ENCODE assay signal across 9 cellular contexts in the genomic region with DNA sequence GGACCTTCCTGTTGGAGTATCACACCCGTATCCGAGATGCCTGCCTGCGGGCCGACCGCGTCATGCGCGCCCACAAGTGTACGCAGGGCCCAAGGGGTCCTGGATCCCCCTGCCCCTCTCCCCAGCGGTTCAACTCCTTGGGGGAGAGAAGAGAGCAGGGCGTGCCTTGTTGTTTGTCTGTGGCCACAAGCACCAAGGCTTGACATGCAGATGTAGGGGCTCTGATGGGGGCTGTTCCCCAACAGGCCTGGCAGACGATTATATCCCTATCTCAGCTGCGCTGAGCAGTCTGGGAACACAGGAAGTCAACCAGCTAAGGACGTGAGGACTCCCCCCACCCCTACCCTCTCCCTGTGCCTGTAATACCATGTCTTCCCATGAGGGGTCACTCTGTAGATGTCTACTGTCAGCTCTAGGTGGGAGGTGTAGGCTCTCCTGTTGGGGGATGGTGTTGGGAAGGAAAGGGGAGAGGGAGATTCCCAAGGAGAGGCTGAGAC. TPM values are rescaled to one million over a fixed set of nuclear protein-coding genes. Genes with fewer than 3 reads are reported as not detected.
A peak's percentile ranks its signal among the peaks of the same experiment; 100 is the strongest.
DNase-seq lines count a peak whose midpoint lies in the region; ATAC-seq, FAIRE-seq and TF ChIP-seq lines count a peak whose summit lies in the region.
"Had no signal": no experiment of that assay in that cellular context is flagged by ENCODE, and none has a peak within 500 bp of the region (broad histone marks: within the 10 kb centered on the region; RNA-seq: fewer than 3 reads in every experiment).

No MANE protein-coding gene starts in this region.

- H3K9me3 ChIP-seq in Loucy (ENCODE audit: insufficient read depth, low read depth, low read length) = peaks cover 5% of the 10 kb centered on the region; the same call in 1 of the 2 replicates
- H3K9me3 ChIP-seq in GM12878 (replicated peaks; ENCODE audit: control insufficient read depth, insufficient read depth, low read length) = peaks cover 2% of the 10 kb centered on the region; the same call in 2 of the 3 replicates

- 76% methylated on average over 14 of the region's 14 CpGs for WGBS in GM12878 (ENCODE audit: insufficient coverage, insufficient replicate concordance, low lambda C conversion rate, missing lambda C conversion rate)

- RAD21 ChIA-PET in GM12878 (lab: Charles Lee; ENCODE audit: unreplicated experiment) = interaction anchor here (1.2 kb wide), 1 partner anchor 33 kb away, joined by 4 read pairs; no protein-coding TSS in a partner anchor

- H4K20me1 ChIP-seq in Loucy (ENCODE audit: insufficient read depth, low read length, poor library complexity, severe bottlenecking) (peaks cover 52% of the 10 kb centered on the region), GM12878 (ENCODE audit: control insufficient read depth, insufficient read depth) (peaks cover 17% of the 10 kb centered on the region)

- no peak overlapping the region for H3K27ac ChIP-seq in GM12878 (ENCODE audit: control insufficient read depth, insufficient read depth)
- H3K27ac ChIP-seq: tibial artery had no signal

- H3K27me3 Mint-ChIP-seq in nephron progenitor cell (ENCODE audit: low read depth, poor library complexity) = peaks cover 14% of the 10 kb centered on the region
- H3K27me3 Mint-ChIP-seq: naive B cell had no signal

- TF ChIP-seq EP300 in GM12878 (IDR thresholded peaks at IDR 0.05; ENCODE audit: borderline replicate concordance in 1 of 2, control insufficient read depth in 1 of 2, low read depth in 2 of 2, low read length in 2 of 2) = no peak

- H2AFZ ChIP-seq in Loucy (ENCODE audit: low read length) = no peak overlapping the region
- no peak overlapping the region for H2AFZ ChIP-seq in GM12878 (ENCODE audit: control insufficient read depth, low read depth, low read length)

- DNase-seq in GM12864 (ENCODE audit: low read depth) = no peak
- no peak for DNase-seq in GM12878 (ENCODE audit: low read depth, low spot score)
- no peak for DNase-seq in nephron progenitor cell
- DNase-seq in NK-92 treated with Interleukin-12 subunit alpha and Interleukin-12 subunit beta, amount 100 ng/mL, for 24 hours (lab: John Stamatoyannopoulos, UW) = no peak
- DNase-seq in NCI-H1436 treated with DMSO at 0.1 percent for 48 hours (lab: John Stamatoyannopoulos, UW) = no peak
- no peak for DNase-seq in DMS153 (lab: John Stamatoyannopoulos, UW)
- DNase-seq: naive B cell had no signal

- no peak overlapping the region for H3K4me3 ChIP-seq in GM12864 (ENCODE audit: low read depth, low read length)
- H3K4me3 ChIP-seq in Loucy (ENCODE audit: low read length, poor library complexity, severe bottlenecking) = no peak overlapping the region
- H3K4me3 ChIP-seq in GM12878 = no peak overlapping the region
- H3K4me3 ChIP-seq: tibial artery had no signal

- POLR2A ChIA-PET in GM12878 (lab: Charles Lee) = interaction anchor here (1.1 kb wide), 1 partner anchor 9 kb away, joined by 3 read pairs; a partner anchor contains a TSS

- H3K4me2 ChIP-seq in Loucy (ENCODE audit: low read depth, low read length, poor library complexity, severe bottlenecking) (no peak overlapping the region), GM12878 (ENCODE audit: control insufficient read depth, insufficient read depth) (no peak overlapping the region)

- H3K4me1 ChIP-seq in Loucy (ENCODE audit: insufficient read depth, low read length, poor library complexity, severe bottlenecking) (peaks cover 16% of the 10 kb centered on the region), GM12878 (ENCODE audit: control insufficient read depth, insufficient read depth, low read length) (peaks cover 8% of the 10 kb centered on the region)

- H3K36me3 ChIP-seq in Loucy (ENCODE audit: insufficient read depth, low read length) (peaks cover 56% of the 10 kb centered on the region; the same call in 1 of the 2 replicates), GM12878 (ENCODE audit: control insufficient read depth in 2 of 2, insufficient read depth in 2 of 2, low read length in 1 of 2) (peaks cover 31 to 40% of the 10 kb centered on the region in 2 experiments; a peak in 3 of 4 replicates)

- no peaks in the 10 kb centered on the region for H3K9me2 ChIP-seq in Loucy (replicated peaks; ENCODE audit: low read depth, low read length)

- intact Hi-C loops in GM12878 (cut with micrococcal nuclease; ENCODE audit: unreplicated experiment) = no loop called here

- peak; percentile 70 for TF ChIP-seq CTCF in GM12864 (IDR thresholded peaks at IDR 0.05; ENCODE audit: low read depth, low read length, missing control alignments)
- peak; percentile 64 for TF ChIP-seq CTCF in Loucy (conservative IDR thresholded peaks at IDR 0.05; ENCODE audit: low read length)
- TF ChIP-seq CTCF in GM12878 (IDR thresholded peaks at IDR 0.05 in 2 of 3, conservative IDR thresholded peaks at IDR 0.05 in 1 of 3; ENCODE audit: control insufficient read depth in 2 of 3, extremely low read depth in 1 of 3, insufficient read depth in 1 of 3, low read depth in 3 of 3, low read length in 3 of 3) = peak in 2 of 3 experiments; percentile 46 to 64; a peak in 4 of 6 replicates
- TF ChIP-seq CTCF in nephron progenitor cell (IDR thresholded peaks at IDR 0.05) = peak; percentile 27

- TF ChIP-seq POLR2A in GM12878 (IDR thresholded peaks at IDR 0.05; ENCODE audit: low read depth, low read length) = peak; percentile 24

- no peak overlapping the region for H3K27ac Mint-ChIP-seq in nephron progenitor cell

- TF ChIP-seq RAD21 in GM12878 (IDR thresholded peaks at IDR 0.05; ENCODE audit: insufficient read depth, low read depth, low read length) = no peak

- H3K27me3 ChIP-seq in Loucy (ENCODE audit: insufficient read depth, low read length, poor library complexity, severe bottlenecking) (no peaks in the 10 kb centered on the region), GM12878 (replicated peaks in 1 of 2; ENCODE audit: control insufficient read depth in 2 of 2, insufficient read depth in 2 of 2, low read length in 1 of 2) (no peaks in the 10 kb centered on the region)
- H3K27me3 ChIP-seq: tibial artery had no signal

- H3K79me2 ChIP-seq in Loucy (ENCODE audit: insufficient read depth, low read length) (peaks cover 48% of the 10 kb centered on the region), GM12878 (ENCODE audit: control insufficient read depth, insufficient read depth, low read length) (peaks cover 22% of the 10 kb centered on the region)

- H3K4me1 Mint-ChIP-seq in nephron progenitor cell = peaks cover 32% of the 10 kb centered on the region

- H3K36me3 Mint-ChIP-seq in nephron progenitor cell (ENCODE audit: low read depth) = peaks cover 43% of the 10 kb centered on the region

- SMC1A ChIA-PET in GM12878 (lab: Charles Lee; ENCODE audit: uncharacterized antibody, unreplicated experiment) = interaction anchor here (1.0 kb wide), 1 partner anchor 33 kb away, joined by 3 read pairs; no protein-coding TSS in a partner anchor

- peak; percentile 38 for FAIRE-seq in GM12878 (lab: Jason Lieb, UNC)

- H3K9me3 Mint-ChIP-seq in nephron progenitor cell = peaks cover 4% of the 10 kb centered on the region
- H3K9me3 Mint-ChIP-seq: naive B cell had no signal

- H3K9ac ChIP-seq in Loucy (ENCODE audit: low read depth, low read length, poor library complexity, severe bottlenecking) (no peak overlapping the region), GM12878 (ENCODE audit: control insufficient read depth, insufficient read depth, low read length) (no peak overlapping the region)

- CTCF ChIA-PET in GM12878 (lab: Yijun Ruan, JAX) = interaction anchor here (0.9 to 3.8 kb wide), 7 partner anchors 11 to 145 kb away, joined by 3 to 17 read pairs (median 3); a partner anchor contains a TSS

- H3F3A ChIP-seq in Loucy (ENCODE audit: low read depth) = no peaks in the 10 kb centered on the region

- ATAC-seq in GM12878 = peak; percentile 40

- in situ Hi-C loops in GM12878 (cut with MboI) = loop anchor here (25.0 kb wide), 1 partner anchor 1614 kb away; a partner anchor contains a TSS

- no TSS peak for BruUV-seq in GM12878 (replicated peaks; lab: Mats Ljungman, UMichigan)

- H3K4me3 Mint-ChIP-seq in nephron progenitor cell = no peak overlapping the region
- H3K4me3 Mint-ChIP-seq: naive B cell had no signal

RNA-seq across cellular contexts. Expression of a gene that starts 6.8 kb away (rescaled TPM):
- 119 and 124 TPM in 2 replicates for total RNA-seq in GM12878 (2013; cell fraction: nucleolus; rRNA removed)
- total RNA-seq in GM12878 (2014; rRNA removed) (1,600 and 1,643 TPM in 2 replicates), GM12878 (2014; rRNA removed; fragmentation: Illumina TruSeq; extraction: Trizol) (1,098 and 1,149 TPM in 2 replicates), GM12878 (2021) (1,426 and 1,431 TPM in 2 replicates)
- polyA plus RNA-seq in GM12878 (2011; ENCODE audit: low read depth) = 247 TPM
- polyA plus RNA-seq in GM12878 (2011; rRNA removed) (575 and 895 TPM in 2 replicates), GM12878 (2014; fragmentation: Illumina TruSeq; extraction: Trizol) (1,149 and 1,571 TPM in 2 replicates), GM12878 (2014; fragmentation: Nextera tagmentation; extraction: Ambion mirVana) (100 to 1,000 TPM; 164 to 462 TPM), GM12878 (2014; rRNA removed) (1,518 and 1,569 TPM in 2 replicates), GM12878 (2016; fragmentation: Nextera tagmentation; extraction: Ambion mirVana) (1,000 to 10,000 TPM; 2,798 to 2,994 TPM)
- polyA plus RNA-seq in GM12878 (2011; cell fraction: cytosol; rRNA removed) = 1,927 and 2,763 TPM in 2 replicates
- polyA plus RNA-seq in GM12878 (2011; cell fraction: nucleus; rRNA removed) = 600 and 985 TPM in 2 replicates
- polyA plus RNA-seq in GM12878 (2012) = 689 and 822 TPM in 2 replicates
- 1,157 and 1,210 TPM in 2 replicates for polyA minus RNA-seq in GM12878 (2011; rRNA and poly(A)+ RNA removed)
- polyA minus RNA-seq in GM12878 (2011; cell fraction: cytosol; rRNA and poly(A)+ RNA removed) = 404 and 512 TPM in 2 replicates
- polyA minus RNA-seq in GM12878 (2011; cell fraction: nucleus; rRNA and poly(A)+ RNA removed) = 202 and 320 TPM in 2 replicates

RNA-seq across cellular contexts. Expression of a gene that starts 9.1 kb away (rescaled TPM):
- 82.3 and 89.8 TPM in 2 replicates for total RNA-seq in GM12878 (2013; cell fraction: nucleolus; rRNA removed)
- 59.1 and 67.7 TPM in 2 replicates for total RNA-seq in GM12878 (2014; rRNA removed)
- 32.4 and 33.0 TPM in 2 replicates for total RNA-seq in GM12878 (2014; rRNA removed; fragmentation: Illumina TruSeq; extraction: Trizol)
- total RNA-seq in GM12878 (2021) = 68.5 and 76.1 TPM in 2 replicates
- 30.8 TPM for polyA plus RNA-seq in GM12878 (2011; ENCODE audit: low read depth)
- 28.8 and 39.3 TPM in 2 replicates for polyA plus RNA-seq in GM12878 (2011; rRNA removed)
- polyA plus RNA-seq in GM12878 (2011; cell fraction: cytosol; rRNA removed) = 28.2 and 51.3 TPM in 2 replicates
- polyA plus RNA-seq in GM12878 (2011; cell fraction: nucleus; rRNA removed) = 432 and 473 TPM in 2 replicates
- 50.1 and 67.1 TPM in 2 replicates for polyA plus RNA-seq in GM12878 (2012)
- 10.7 and 31.9 TPM in 2 replicates for polyA plus RNA-seq in GM12878 (2014; fragmentation: Illumina TruSeq; extraction: Trizol)
- 10 to 100 TPM; 11.8 to 22.9 TPM for polyA plus RNA-seq in GM12878 (2014; fragmentation: Nextera tagmentation; extraction: Ambion mirVana)
- 70.7 and 81.2 TPM in 2 replicates for polyA plus RNA-seq in GM12878 (2014; rRNA removed)
- polyA plus RNA-seq in GM12878 (2016; fragmentation: Nextera tagmentation; extraction: Ambion mirVana) = 10 to 100 TPM; 57.6 to 65.1 TPM
- 17.4 and 36.6 TPM in 2 replicates for polyA minus RNA-seq in GM12878 (2011; rRNA and poly(A)+ RNA removed)
- 15.3 and 20.6 TPM in 2 replicates for polyA minus RNA-seq in GM12878 (2011; cell fraction: cytosol; rRNA and poly(A)+ RNA removed)
- 98.3 and 150 TPM in 2 replicates for polyA minus RNA-seq in GM12878 (2011; cell fraction: nucleus; rRNA and poly(A)+ RNA removed)

RNA-seq across cellular contexts. Expression of a gene that starts 17.4 kb away (rescaled TPM):
- total RNA-seq in GM12878 (2013; cell fraction: nucleolus; rRNA removed) = 0.51 and 0.54 TPM in 2 replicates
- total RNA-seq in GM12878 (2014; rRNA removed) (0.11 and 0.54 TPM in 2 replicates), GM12878 (2014; rRNA removed; fragmentation: Illumina TruSeq; extraction: Trizol) (not detected in 2 replicates), GM12878 (2021) (0.16 and 0.41 TPM in 2 replicates)
- polyA plus RNA-seq in GM12878 (2011; ENCODE audit: low read depth) = 0.96 TPM
- polyA plus RNA-seq in GM12878 (2011; rRNA removed) (0.05 TPM in 1 of 2 replicates, not detected in the other), GM12878 (2014; fragmentation: Illumina TruSeq; extraction: Trizol) (0.21 TPM in 1 of 2 replicates, not detected in the other), GM12878 (2014; fragmentation: Nextera tagmentation; extraction: Ambion mirVana) (under 1 TPM; 0.04 to 0.06 TPM), GM12878 (2014; rRNA removed) (0.10 and 0.36 TPM in 2 replicates), GM12878 (2016; fragmentation: Nextera tagmentation; extraction: Ambion mirVana) (1 to 10 TPM in 1 of 2 experiments, under 1 TPM in 1; 0.67 to 1.5 TPM)
- 0.08 and 0.10 TPM in 2 replicates for polyA plus RNA-seq in GM12878 (2011; cell fraction: cytosol; rRNA removed)
- polyA plus RNA-seq in GM12878 (2011; cell fraction: nucleus; rRNA removed) = 0.57 and 0.93 TPM in 2 replicates
- 1.5 TPM in 2 replicates for polyA plus RNA-seq in GM12878 (2012)
- not detected in 2 replicates for polyA minus RNA-seq in GM12878 (2011; rRNA and poly(A)+ RNA removed)
- not detected in 2 replicates for polyA minus RNA-seq in GM12878 (2011; cell fraction: cytosol; rRNA and poly(A)+ RNA removed)
- polyA minus RNA-seq in GM12878 (2011; cell fraction: nucleus; rRNA and poly(A)+ RNA removed) = 0.19 and 0.24 TPM in 2 replicates

RNA-seq across cellular contexts. Expression of a gene that starts 21.5 kb away (rescaled TPM):
- 26.4 and 31.8 TPM in 2 replicates for total RNA-seq in GM12878 (2013; cell fraction: nucleolus; rRNA removed)
- total RNA-seq in GM12878 (2014; rRNA removed) = 2.3 and 2.6 TPM in 2 replicates
- total RNA-seq in GM12878 (2014; rRNA removed; fragmentation: Illumina TruSeq; extraction: Trizol) = 0.94 and 1.7 TPM in 2 replicates
- total RNA-seq in GM12878 (2021) = 2.3 and 2.4 TPM in 2 replicates
- 9.0 TPM for polyA plus RNA-seq in GM12878 (2011; ENCODE audit: low read depth)
- 8.5 and 13.2 TPM in 2 replicates for polyA plus RNA-seq in GM12878 (2011; rRNA removed)
- polyA plus RNA-seq in GM12878 (2011; cell fraction: cytosol; rRNA removed) = 16.1 and 19.3 TPM in 2 replicates
- polyA plus RNA-seq in GM12878 (2011; cell fraction: nucleus; rRNA removed) = 122 and 196 TPM in 2 replicates
- 17.5 and 18.5 TPM in 2 replicates for polyA plus RNA-seq in GM12878 (2012)
- polyA plus RNA-seq in GM12878 (2014; fragmentation: Illumina TruSeq; extraction: Trizol) = 0.96 and 1.3 TPM in 2 replicates
- polyA plus RNA-seq in GM12878 (2014; fragmentation: Nextera tagmentation; extraction: Ambion mirVana) = under 1 TPM in 1 of 2 experiments, not detected in 1; 0.24 TPM
- 3.0 and 3.5 TPM in 2 replicates for polyA plus RNA-seq in GM12878 (2014; rRNA removed)
- polyA plus RNA-seq in GM12878 (2016; fragmentation: Nextera tagmentation; extraction: Ambion mirVana) = 1 to 10 TPM in 1 of 2 experiments, under 1 TPM in 1; 0.70 to 1.3 TPM
- polyA minus RNA-seq in GM12878 (2011; rRNA and poly(A)+ RNA removed) = 3.0 and 9.8 TPM in 2 replicates
- 1.1 and 1.3 TPM in 2 replicates for polyA minus RNA-seq in GM12878 (2011; cell fraction: cytosol; rRNA and poly(A)+ RNA removed)
- polyA minus RNA-seq in GM12878 (2011; cell fraction: nucleus; rRNA and poly(A)+ RNA removed) = 18.9 and 19.9 TPM in 2 replicates

RNA-seq across cellular contexts. Expression of a gene that starts 28.5 kb away (rescaled TPM):
- not detected in 2 replicates for total RNA-seq in GM12878 (2013; cell fraction: nucleolus; rRNA removed)
- total RNA-seq in GM12878 (2014; rRNA removed) (1.4 and 2.9 TPM in 2 replicates), GM12878 (2014; rRNA removed; fragmentation: Illumina TruSeq; extraction: Trizol) (1.5 and 1.7 TPM in 2 replicates), GM12878 (2021) (1.5 and 1.9 TPM in 2 replicates)
- 0.35 TPM for polyA plus RNA-seq in GM12878 (2011; ENCODE audit: low read depth)
- polyA plus RNA-seq in GM12878 (2011; rRNA removed) (7.0 and 12.0 TPM in 2 replicates), GM12878 (2014; fragmentation: Illumina TruSeq; extraction: Trizol) (0.43 and 1.7 TPM in 2 replicates), GM12878 (2014; fragmentation: Nextera tagmentation; extraction: Ambion mirVana) (1 to 10 TPM in 1 of 2 experiments, under 1 TPM in 1; 0.53 to 1.6 TPM), GM12878 (2014; rRNA removed) (1.7 and 3.3 TPM in 2 replicates), GM12878 (2016; fragmentation: Nextera tagmentation; extraction: Ambion mirVana) (1 to 10 TPM in 1 of 2 experiments, under 1 TPM in 1; 0.92 to 1.1 TPM)
- polyA plus RNA-seq in GM12878 (2011; cell fraction: cytosol; rRNA removed) = 16.2 and 18.8 TPM in 2 replicates
- polyA plus RNA-seq in GM12878 (2011; cell fraction: nucleus; rRNA removed) = 9.2 and 16.3 TPM in 2 replicates
- polyA plus RNA-seq in GM12878 (2012) = 0.74 and 1.0 TPM in 2 replicates
- 8.3 and 16.4 TPM in 2 replicates for polyA minus RNA-seq in GM12878 (2011; rRNA and poly(A)+ RNA removed)
- polyA minus RNA-seq in GM12878 (2011; cell fraction: cytosol; rRNA and poly(A)+ RNA removed) = 4.3 and 4.5 TPM in 2 replicates
- polyA minus RNA-seq in GM12878 (2011; cell fraction: nucleus; rRNA and poly(A)+ RNA removed) = 3.0 and 5.2 TPM in 2 replicates
